In genomic region chr1:53982034-53982761, GRCh38 we compare ENCODE assay signal across 9 cellular contexts. TPM values are rescaled to one million over a fixed set of nuclear protein-coding genes. Genes with fewer than 3 reads are reported as not detected.
DNase-seq lines count a peak whose midpoint lies in the region; ATAC-seq and TF ChIP-seq lines count a peak whose summit lies in the region.
"Had no signal": no experiment of that assay in that cellular context is flagged by ENCODE, and none has a peak within 500 bp of the region (broad histone marks: within the 10 kb centered on the region; RNA-seq: fewer than 3 reads in every experiment).

No MANE protein-coding gene starts in this region.

- no peak for ATAC-seq in naive thymus-derived CD4-positive, alpha-beta T cell
- ATAC-seq in stimulated activated memory B cell treated with anti-CD40 and anti-IgM and Interleukin-4, amounts not matched to agents 10 μg/mL and 1 μg/mL and 100 μg/mL, for 72 hours = no peak

- no peaks in the 10 kb centered on the region for H3K36me3 ChIP-seq in esophagus squamous epithelium
- H3K36me3 ChIP-seq in naive thymus-derived CD4-positive, alpha-beta T cell (ENCODE audit: control insufficient read depth in 2 of 3, insufficient read depth in 3 of 3, low read length in 3 of 3) = no peaks in the 10 kb centered on the region

- WGBS in esophagus squamous epithelium, 2 donors = 41 to 42% methylated on average over 20 of the region's 20 CpGs

- CTCF ChIA-PET in naive thymus-derived CD4-positive, alpha-beta T cell (lab: Charles Lee) = interaction anchor here (0.8 kb wide), 1 partner anchor 22 kb away, joined by 5 read pairs; no protein-coding TSS in a partner anchor

- H3K4me3 Mint-ChIP-seq in naive thymus-derived CD4-positive, alpha-beta T cell = peak overlapping the region in 6 of 10 donors; percentile 25 to 46 (median 40)
- H3K4me3 Mint-ChIP-seq in stimulated activated memory B cell treated with anti-CD40 and anti-IgM and Interleukin-4, amounts not matched to agents 10 μg/mL and 1 μg/mL and 100 μg/mL, for 72 hours = no peak overlapping the region
- H3K4me3 Mint-ChIP-seq: activated naive CD8-positive, alpha-beta T cell had no signal

- H3K4me1 Mint-ChIP-seq in naive thymus-derived CD4-positive, alpha-beta T cell = peaks cover 2 to 41% (median 34%) of the 10 kb centered on the region in 7 donors
- peaks cover 7% of the 10 kb centered on the region for H3K4me1 Mint-ChIP-seq in stimulated activated memory B cell treated with anti-CD40 and anti-IgM and Interleukin-4, amounts not matched to agents 10 μg/mL and 1 μg/mL and 100 μg/mL, for 72 hours

- H3K9me3 ChIP-seq in esophagus squamous epithelium = no peaks in the 10 kb centered on the region
- no peaks in the 10 kb centered on the region for H3K9me3 ChIP-seq in naive thymus-derived CD4-positive, alpha-beta T cell (ENCODE audit: control insufficient read depth in 2 of 3, low read length in 3 of 3)

- peak overlapping the region; percentile 36 to 78 (median 70) for H3K27ac ChIP-seq in esophagus squamous epithelium
- no peak overlapping the region for H3K27ac ChIP-seq in naive thymus-derived CD4-positive, alpha-beta T cell (ENCODE audit: low read depth, low read length)

- POLR2A ChIA-PET in naive thymus-derived CD4-positive, alpha-beta T cell (lab: Charles Lee) = no interaction called here

- H3K27ac Mint-ChIP-seq in naive thymus-derived CD4-positive, alpha-beta T cell = peak overlapping the region in 4 of 9 donors; percentile 16 to 74 (median 36)
- no peak overlapping the region for H3K27ac Mint-ChIP-seq in stimulated activated memory B cell treated with anti-CD40 and anti-IgM and Interleukin-4, amounts not matched to agents 10 μg/mL and 1 μg/mL and 100 μg/mL, for 72 hours
- H3K27ac Mint-ChIP-seq: activated naive CD8-positive, alpha-beta T cell had no signal

- peak overlapping the region in 3 of 4 donors; percentile 34 to 59 (median 38) for H3K4me3 ChIP-seq in esophagus squamous epithelium
- no peak overlapping the region for H3K4me3 ChIP-seq in naive thymus-derived CD4-positive, alpha-beta T cell (ENCODE audit: low read length)

- H3K9me3 Mint-ChIP-seq in naive thymus-derived CD4-positive, alpha-beta T cell = peaks cover 0 to 7% (median 0%) of the 10 kb centered on the region in 11 donors
- peaks cover 4% of the 10 kb centered on the region for H3K9me3 Mint-ChIP-seq in stimulated activated memory B cell treated with anti-CD40 and anti-IgM and Interleukin-4, amounts not matched to agents 10 μg/mL and 1 μg/mL and 100 μg/mL, for 72 hours

- TF ChIP-seq CTCF in esophagus squamous epithelium (IDR thresholded peaks at IDR 0.05) = no peak

- H3K36me3 Mint-ChIP-seq in naive thymus-derived CD4-positive, alpha-beta T cell = no peaks in the 10 kb centered on the region
- H3K36me3 Mint-ChIP-seq in stimulated activated memory B cell treated with anti-CD40 and anti-IgM and Interleukin-4, amounts not matched to agents 10 μg/mL and 1 μg/mL and 100 μg/mL, for 72 hours = no peaks in the 10 kb centered on the region
- H3K36me3 Mint-ChIP-seq: activated naive CD8-positive, alpha-beta T cell had no signal

- TF ChIP-seq POLR2A in esophagus squamous epithelium (IDR thresholded peaks at IDR 0.05) = no peak

- H3K27me3 Mint-ChIP-seq in naive thymus-derived CD4-positive, alpha-beta T cell = no peaks in the 10 kb centered on the region
- peaks cover 28% of the 10 kb centered on the region for H3K27me3 Mint-ChIP-seq in stimulated activated memory B cell treated with anti-CD40 and anti-IgM and Interleukin-4, amounts not matched to agents 10 μg/mL and 1 μg/mL and 100 μg/mL, for 72 hours
- H3K27me3 Mint-ChIP-seq: activated naive CD8-positive, alpha-beta T cell had no signal

- intact Hi-C loops in esophagus squamous epithelium (cut with DNase I) = no loop called here
- intact Hi-C loops in naive thymus-derived CD4-positive, alpha-beta T cell (cut with micrococcal nuclease) = no loop called here

- H3K4me1 ChIP-seq in esophagus squamous epithelium = peaks cover 0 to 13% (median 12%) of the 10 kb centered on the region in 3 donors
- peaks cover 0 to 14% of the 10 kb centered on the region in 2 donors for H3K4me1 ChIP-seq in naive thymus-derived CD4-positive, alpha-beta T cell (ENCODE audit: control insufficient read depth in 2 of 2, insufficient read depth in 2 of 2, low read length in 2 of 2)

- peak; percentile 28 for DNase-seq in COR-L47 (lab: John Stamatoyannopoulos, UW)
- peak; percentile 40 for DNase-seq in NOMO-1 treated with dmso at 0.1 percent for 144 hours (lab: John Stamatoyannopoulos, UW; ENCODE audit: unreplicated experiment)
- DNase-seq in esophagus squamous epithelium (lab: John Stamatoyannopoulos, UW) = no peak
- no peak for DNase-seq in naive thymus-derived CD4-positive, alpha-beta T cell
- DNase-seq in effector CD4-positive, alpha-beta T cell = no peak
- DNase-seq in activated CD4-positive, alpha-beta T cell treated with anti-CD3 and anti-CD28 coated beads, Interleukin-2, amount 50 U/mL, for 48 hours = no peak
- no peak for DNase-seq in NCI-H774 (lab: John Stamatoyannopoulos, UW)

- no peaks in the 10 kb centered on the region for H3K27me3 ChIP-seq in esophagus squamous epithelium
- H3K27me3 ChIP-seq in naive thymus-derived CD4-positive, alpha-beta T cell (ENCODE audit: control insufficient read depth in 2 of 2, insufficient read depth in 2 of 2, low read length in 2 of 2) = no peaks in the 10 kb centered on the region

RNA-seq across cellular contexts. Expression of gene LDLRAD1, which starts 35.8 kb away (rescaled TPM):
- 1 to 10 TPM in 1 of 4 donors, under 1 TPM in 1, not detected in 2; 0.49 to 1.4 TPM for total RNA-seq in esophagus squamous epithelium
- not detected for total RNA-seq in naive thymus-derived CD4-positive, alpha-beta T cell
- not detected for polyA plus RNA-seq in naive thymus-derived CD4-positive, alpha-beta T cell

RNA-seq across cellular contexts. Expression of gene LRRC42, which starts 36.0 kb away (rescaled TPM):
- 10 to 100 TPM; 18.7 to 24.3 (median 23.3) TPM for total RNA-seq in esophagus squamous epithelium
- 10 to 100 TPM in 1 of 5 experiments, 1 to 10 TPM in 4; 6.2 to 20.3 (median 7.8) TPM for total RNA-seq in naive thymus-derived CD4-positive, alpha-beta T cell
- polyA plus RNA-seq in naive thymus-derived CD4-positive, alpha-beta T cell = 10 to 100 TPM in 1 of 2 donors, 1 to 10 TPM in 1; 7.7 to 13.8 TPM

RNA-seq across cellular contexts. Expression of gene IFT25, which starts 36.7 kb away (rescaled TPM):
- 10 to 100 TPM; 11.7 to 24.6 (median 17.1) TPM for total RNA-seq in esophagus squamous epithelium
- 10 to 100 TPM; 17.5 to 59.9 (median 41.3) TPM for total RNA-seq in naive thymus-derived CD4-positive, alpha-beta T cell
- polyA plus RNA-seq in naive thymus-derived CD4-positive, alpha-beta T cell = 10 to 100 TPM; 38.0 to 53.7 TPM

Comparison
In these comparisons a context has a peak if more than half of its experiments do, and no peak if none do; other contexts are left out.
1. DNase-seq: peak in COR-L47 (single experiment) and NOMO-1 treated with dmso at 0.1 percent for 144 hours (single experiment); none in esophagus squamous epithelium (single experiment), naive thymus-derived CD4-positive, alpha-beta T cell (0 of 9), effector CD4-positive, alpha-beta T cell (single experiment), activated CD4-positive, alpha-beta T cell treated with anti-CD3 and anti-CD28 coated beads, Interleukin-2, amount 50 U/mL, for 48 hours (0 of 2) and NCI-H774 (single experiment).